ENCODE assay signal across 28 cellular contexts in the genomic region with DNA sequence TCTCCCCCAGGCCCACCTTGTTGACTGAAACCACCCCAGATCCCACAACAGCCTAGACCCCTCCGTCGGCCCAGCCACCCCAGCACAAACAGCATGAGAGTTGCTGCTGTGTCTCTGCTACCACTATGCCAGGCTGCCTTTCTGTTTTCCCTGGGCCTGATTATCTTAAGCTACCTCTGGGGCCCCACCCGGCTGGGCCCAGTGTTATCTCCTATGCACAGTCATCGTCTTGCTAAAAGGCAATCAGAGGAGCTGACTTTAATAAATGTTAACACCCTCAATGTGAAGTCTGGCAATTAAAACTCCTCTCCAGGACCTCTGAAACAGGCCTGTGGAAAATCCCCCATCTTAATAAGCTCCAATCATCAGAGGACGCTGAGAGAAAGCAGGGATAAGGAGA.
"Had no signal": no experiment of that assay in that cellular context is flagged by ENCODE, and none has a peak within 500 bp of the region (broad histone marks: within the 10 kb centered on the region; RNA-seq: fewer than 3 reads in every experiment).

No MANE protein-coding gene starts in this region.

- FAIRE-seq: colon, endometrium, kidney, TTC549 had no signal

- DNase-seq: activated B cell treated with CpG ODN at 0.5 μM for 24 hours; activated CD4-positive, alpha-beta T cell treated with anti-CD3 and anti-CD28 coated beads, Interleukin-2, amount 50 U/mL, for 1 hour; activated CD8-positive, alpha-beta memory T cell treated with anti-CD3 and anti-CD28 coated beads, Interleukin-2, amount 10 ng/mL, durations not matched to agents 7 days and 5 days; activated CD8-positive, alpha-beta T cell treated with anti-CD3 and anti-CD28 coated beads, Interleukin-2, amount 10 ng/mL, durations not matched to agents 7 days and 5 days; activated naive CD4-positive, alpha-beta T cell treated with Interleukin-2 at 50 U/mL for 16 hours; activated T-cell treated with anti-CD3 and anti-CD28 coated beads, Interleukin-2, amount 50 U/mL, for 48 hours; anterior cingulate cortex; body of pancreas; dermis blood vessel endothelial cell; effector CD4-positive, alpha-beta T cell; gastrocnemius medialis; glutamatergic neuron; hippocampal formation; immature natural killer cell; kidney; left colon; midbrain; naive thymus-derived CD8-positive, alpha-beta T cell; posterior cingulate gyrus; right cardiac atrium; stimulated activated CD4-positive, alpha-beta T cell treated with anti-CD3 and anti-CD28 coated beads, Interleukin-2, amount 100 ng/mL, for 48 hours; stimulated activated naive CD4-positive, alpha-beta T cell treated with Interleukin-2 at 50 U/mL for 16 hours had no signal

- H3K4me3 Mint-ChIP-seq: activated B cell treated with CpG ODN at 0.5 μM for 24 hours; activated CD8-positive, alpha-beta memory T cell treated with anti-CD3 and anti-CD28 coated beads, Interleukin-2, amount 10 ng/mL, durations not matched to agents 7 days and 5 days; activated CD8-positive, alpha-beta T cell treated with anti-CD3 and anti-CD28 coated beads, Interleukin-2, amount 10 ng/mL, durations not matched to agents 7 days and 5 days; activated naive CD8-positive, alpha-beta T cell; immature natural killer cell; naive thymus-derived CD8-positive, alpha-beta T cell had no signal

- H3K36me3 Mint-ChIP-seq: activated CD8-positive, alpha-beta memory T cell treated with anti-CD3 and anti-CD28 coated beads, Interleukin-2, amount 10 ng/mL, durations not matched to agents 7 days and 5 days; activated naive CD8-positive, alpha-beta T cell; immature natural killer cell; naive thymus-derived CD8-positive, alpha-beta T cell had no signal

- ATAC-seq: activated CD8-positive, alpha-beta memory T cell treated with anti-CD3 and anti-CD28 coated beads, Interleukin-2, amount 10 ng/mL, durations not matched to agents 7 days and 5 days; activated CD8-positive, alpha-beta T cell treated with anti-CD3 and anti-CD28 coated beads, Interleukin-2, amount 10 ng/mL, durations not matched to agents 7 days and 5 days; body of pancreas; gastrocnemius medialis; left colon; naive thymus-derived CD8-positive, alpha-beta T cell; right cardiac atrium had no signal

- H3K27me3 ChIP-seq: body of pancreas, gastrocnemius medialis, tibial nerve had no signal

- H3K27ac Mint-ChIP-seq: activated B cell treated with CpG ODN at 0.5 μM for 24 hours; activated CD8-positive, alpha-beta memory T cell treated with anti-CD3 and anti-CD28 coated beads, Interleukin-2, amount 10 ng/mL, durations not matched to agents 7 days and 5 days; activated CD8-positive, alpha-beta T cell treated with anti-CD3 and anti-CD28 coated beads, Interleukin-2, amount 10 ng/mL, durations not matched to agents 7 days and 5 days; activated naive CD8-positive, alpha-beta T cell; immature natural killer cell; naive thymus-derived CD8-positive, alpha-beta T cell had no signal

- H3K9me3 Mint-ChIP-seq: activated B cell treated with CpG ODN at 0.5 μM for 24 hours; immature natural killer cell; naive thymus-derived CD8-positive, alpha-beta T cell had no signal

- H3K4me3 ChIP-seq: body of pancreas, gastrocnemius medialis, tibial nerve had no signal

- H3K9me3 ChIP-seq: body of pancreas, gastrocnemius medialis, tibial nerve had no signal

- H3K36me3 ChIP-seq: gastrocnemius medialis, tibial nerve had no signal

- H3K27ac ChIP-seq: body of pancreas, epithelial cell of prostate, gastrocnemius medialis, tibial nerve had no signal

- H3K4me1 ChIP-seq: body of pancreas, gastrocnemius medialis, tibial nerve had no signal

- H3K4me1 Mint-ChIP-seq: activated B cell treated with CpG ODN at 0.5 μM for 24 hours; activated CD8-positive, alpha-beta memory T cell treated with anti-CD3 and anti-CD28 coated beads, Interleukin-2, amount 10 ng/mL, durations not matched to agents 7 days and 5 days; immature natural killer cell; naive thymus-derived CD8-positive, alpha-beta T cell had no signal
